Comparison of ENCODE assay signal across 8 cellular contexts in the genomic region with DNA sequence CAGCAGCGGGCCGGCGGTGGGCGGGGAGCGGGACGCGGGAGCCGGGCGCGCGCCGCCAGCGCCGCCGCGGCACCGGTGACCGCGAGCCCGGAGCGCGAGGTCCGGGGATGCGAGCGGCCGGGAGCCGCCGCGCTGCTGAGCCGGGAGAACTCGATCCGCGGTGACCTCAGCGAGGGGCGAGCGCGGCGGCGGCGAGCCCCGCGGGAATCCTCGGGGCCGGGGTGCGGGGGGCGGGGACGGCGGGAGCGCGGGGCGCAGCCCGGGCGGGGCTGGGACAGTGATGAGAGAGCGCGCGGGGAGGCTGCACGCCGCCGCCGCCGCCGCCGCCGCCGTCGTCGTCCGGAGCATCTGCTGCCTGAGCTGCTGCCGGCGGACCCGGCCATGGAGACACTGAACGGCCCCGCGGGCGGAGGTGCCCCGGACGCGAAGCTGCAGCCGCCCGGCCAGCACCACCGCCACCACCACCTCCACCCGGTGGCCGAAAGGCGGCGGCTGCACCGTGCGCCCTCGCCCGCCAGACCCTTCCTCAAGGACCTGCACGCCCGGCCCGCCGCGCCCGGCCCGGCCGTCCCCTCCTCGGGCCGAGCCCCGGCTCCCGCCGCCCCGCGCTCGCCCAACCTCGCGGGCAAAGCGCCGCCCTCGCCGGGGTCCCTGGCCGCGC. TPM values are rescaled to one million over a fixed set of nuclear protein-coding genes. Genes with fewer than 3 reads are reported as not detected.
DNase-seq lines count a peak whose midpoint lies in the region; ATAC-seq lines count a peak whose summit lies in the region.

MTCL1 (plus strand) TSS at position 277 of the 661 bp plus-strand sequence; CDS start at position 382, 105 bp downstream.

- ATAC-seq in HG02571 (IDR thresholded peaks at IDR 0.05; ENCODE audit: unreplicated experiment) = peak; percentile 31
- peak; percentile 28 to 40 for ATAC-seq in naive thymus-derived CD8-positive, alpha-beta T cell

- peaks cover 12 to 27% (median 21%) of the 10 kb centered on the region in 4 donors for H3K4me1 Mint-ChIP-seq in naive thymus-derived CD8-positive, alpha-beta T cell

- H3K9me3 Mint-ChIP-seq in naive thymus-derived CD8-positive, alpha-beta T cell = peaks cover 0 to under 1% (median 0%) of the 10 kb centered on the region in 9 donors

- no peaks in the 10 kb centered on the region for H3K4me1 ChIP-seq in urinary bladder (ENCODE audit: insufficient read depth)

- H3K27ac ChIP-seq in urinary bladder (ENCODE audit: low read depth) = peak within 1 kb of the TSS; percentile 84

- peaks cover 30 to 68% (median 43%) of the 10 kb centered on the region in 5 donors for H3K27me3 Mint-ChIP-seq in naive thymus-derived CD8-positive, alpha-beta T cell

- POLR2A ChIA-PET in naive thymus-derived CD8-positive, alpha-beta T cell (lab: Charles Lee) = interaction anchor here (1.1 kb wide), 1 partner anchor 90 kb away, joined by 3 read pairs; no protein-coding TSS in a partner anchor

- peak within 1 kb of the TSS in 7 of 10 donors; percentile 12 to 59 (median 34) for H3K27ac Mint-ChIP-seq in naive thymus-derived CD8-positive, alpha-beta T cell

- no peaks in the 10 kb centered on the region for H3K36me3 ChIP-seq in urinary bladder (ENCODE audit: insufficient read depth)

- peaks cover 0 to 3% (median 0%) of the 10 kb centered on the region in 3 donors for H3K36me3 Mint-ChIP-seq in naive thymus-derived CD8-positive, alpha-beta T cell

- WGBS in urinary bladder = under 1% methylated on average over 110 of the region's 113 CpGs

- peak; percentile 22 for DNase-seq in stimulated activated CD4-positive, alpha-beta T cell treated with anti-CD3 and anti-CD28 coated beads, Interleukin-12 subunit alpha, Interleukin-12 subunit beta, amount 100 ng/mL, for 4 hours
- no peak for DNase-seq in stimulated activated CD4-positive, alpha-beta T cell treated with anti-CD3 and anti-CD28 coated beads, Interleukin-1b, Interleukin-23, amount 100 ng/mL, for 48 hours
- peak; percentile 49 for DNase-seq in NAMALWA (ENCODE audit: low spot score)
- DNase-seq in activated CD8-positive, alpha-beta memory T cell treated with anti-CD3 and anti-CD28 coated beads, Interleukin-2, amount 50 U/mL, for 4 hours = peak; percentile 34
- peak; percentile 61 for DNase-seq in fibroblast of gingiva (ENCODE audit: low read depth)
- peak in 3 of 10 donors; percentile 18 to 25 (median 24) for DNase-seq in naive thymus-derived CD8-positive, alpha-beta T cell

- H3K4me3 ChIP-seq in urinary bladder (ENCODE audit: low read depth, low read length) = peak within 1 kb of the TSS; percentile 86

- peak within 1 kb of the TSS; percentile 84 to 96 (median 92) for H3K4me3 Mint-ChIP-seq in naive thymus-derived CD8-positive, alpha-beta T cell

RNA-seq across cellular contexts. Expression of gene MTCL1, which starts in this region (rescaled TPM):
- under 1 TPM; 0.13 to 0.41 TPM for total RNA-seq in naive thymus-derived CD8-positive, alpha-beta T cell
- not detected for polyA plus RNA-seq in naive thymus-derived CD8-positive, alpha-beta T cell
- total RNA-seq in urinary bladder = 24.2 TPM
- polyA plus RNA-seq in urinary bladder = 16.6 TPM

Comparison
In these comparisons a context has a peak if more than half of its experiments do, and no peak if none do; other contexts are left out.
1. RNA of gene MTCL1 (total RNA-seq): 24.2 TPM in urinary bladder (single experiment); 0.13 to 0.41 TPM in naive thymus-derived CD8-positive, alpha-beta T cell; every median in the first group is over 10 times any median in the second.
2. RNA of gene MTCL1 (polyA plus RNA-seq): 16.6 TPM in urinary bladder (single experiment); not detected in naive thymus-derived CD8-positive, alpha-beta T cell; every median in the first group is over 10 times any median in the second.
3. Peak in ATAC-seq in naive thymus-derived CD8-positive, alpha-beta T cell; RNA of the gene not detected or under 1 TPM.